ENCODE assay signal across 22 cellular contexts in genomic region chr4:150948710-150949109, GRCh38.
DNase-seq lines count a peak whose midpoint lies in the region; ATAC-seq, FAIRE-seq and TF ChIP-seq lines count a peak whose summit lies in the region.
"Had no signal": no experiment of that assay in that cellular context is flagged by ENCODE, and none has a peak within 500 bp of the region (broad histone marks: within the 10 kb centered on the region; RNA-seq: fewer than 3 reads in every experiment).

No MANE protein-coding gene starts in this region.

- no peaks in the 10 kb centered on the region for H4K20me1 ChIP-seq in K562 (replicated peaks; ENCODE audit: control insufficient read depth, insufficient read depth, low read length)

- H3K4me2 ChIP-seq in K562 (ENCODE audit: insufficient read depth, low read length) = no peak overlapping the region
- H3K4me2 ChIP-seq: A549; BLaER1 treated with 17β-estradiol and CSF1 and Interleukin-3, amounts not matched to agents 10 nM and 100 nM had no signal

- H3K36me3 ChIP-seq in K562 (ENCODE audit: control insufficient read depth, insufficient read depth, low read length) (no peaks in the 10 kb centered on the region; the same call in 2 of the 3 replicates), small intestine (ENCODE audit: control insufficient read depth in 2 of 2, insufficient read depth in 2 of 2, low read length in 2 of 2) (no peaks in the 10 kb centered on the region), prostate gland (no peaks in the 10 kb centered on the region)
- H3K36me3 ChIP-seq: BLaER1 treated with 17β-estradiol and CSF1 and Interleukin-3, amounts not matched to agents 10 nM and 100 nM had no signal

- peak; percentile 19 for FAIRE-seq in G401.6 (lab: Jason Lieb, UNC)
- FAIRE-seq in K562 (lab: Jason Lieb, UNC) = no peak
- FAIRE-seq in islet of Langerhans (lab: Jason Lieb, UNC) = peak; percentile 68
- peak; percentile 23 for FAIRE-seq in small intestine (lab: Jason Lieb, UNC)
- FAIRE-seq: A549, D721Med, GM12878, GM12892, GM18507 had no signal

- CTCF ChIA-PET in K562 (lab: Yijun Ruan, JAX; ENCODE audit: low intra/inter-chr PET ratio) = interaction anchor here (0.6 kb wide), 1 partner anchor 66 kb away, joined by 4 read pairs; the partner anchor contains the start of gene LRBA

- DNase-seq in K562 (ENCODE audit: extremely low read depth in 1 of 4, low spot score in 3 of 4) (no peak), small intestine (no peak), NCI-H1930 (lab: John Stamatoyannopoulos, UW) (no peak), prostate gland (ENCODE audit: low spot score) (no peak)
- DNase-seq: AML-193; Caco-2; Calu3; CD4-positive, alpha-beta T cell; CD8-positive, alpha-beta T cell; DMS79 treated with DMSO at 0.1 percent for 48 hours; GDM1 had no signal

- peaks cover 6 to 12% of the 10 kb centered on the region in 2 experiments for H3K4me1 ChIP-seq in K562 (replicated peaks in 1 of 2; ENCODE audit: control insufficient read depth in 2 of 2, insufficient read depth in 2 of 2, low read length in 2 of 2)
- peaks cover 0 to 3% of the 10 kb centered on the region in 2 donors for H3K4me1 ChIP-seq in small intestine (ENCODE audit: control insufficient read depth in 2 of 2, insufficient read depth in 1 of 2, low read depth in 1 of 2, low read length in 1 of 2)
- H3K4me1 ChIP-seq in prostate gland (replicated peaks) = no peaks in the 10 kb centered on the region

- H3K9me3 ChIP-seq in K562 (replicated peaks; ENCODE audit: control insufficient read depth, insufficient read depth, low read depth, low read length) (no peaks in the 10 kb centered on the region), small intestine (ENCODE audit: control insufficient read depth, low read depth) (no peaks in the 10 kb centered on the region), prostate gland (no peaks in the 10 kb centered on the region)
- H3K9me3 ChIP-seq: A549, Caco-2 had no signal

- TF ChIP-seq CTCF in K562 (IDR thresholded peaks at IDR 0.05 in 2 of 3, conservative IDR thresholded peaks at IDR 0.05 in 1 of 3; ENCODE audit: insufficient read depth in 2 of 3, low read depth in 1 of 3, low read length in 3 of 3) (no peak), prostate gland (IDR thresholded peaks at IDR 0.05) (no peak)

- no peak overlapping the region for H3K9ac ChIP-seq in K562 (ENCODE audit: insufficient read depth in 1 of 2, low read depth in 2 of 2, low read length in 2 of 2)
- H3K9ac ChIP-seq: BLaER1 treated with 17β-estradiol and CSF1 and Interleukin-3, amounts not matched to agents 10 nM and 100 nM had no signal

- WGBS in K562 (ENCODE audit: insufficient coverage, low coverage, missing lambda C conversion rate) = 84% methylated on average over 2 of the region's 2 CpGs
- 93 to 95% (median 94%) methylated on average over 2 of the region's 2 CpGs for WGBS in small intestine, 3 donors
- WGBS in prostate gland = 95% methylated on average over 2 of the region's 2 CpGs

- H3K9me1 ChIP-seq in K562 (ENCODE audit: control insufficient read depth, insufficient read depth, low read length) = no peaks in the 10 kb centered on the region

- no peak for TF ChIP-seq EP300 in K562 (IDR thresholded peaks at IDR 0.05; ENCODE audit: low read length)

- H3K27me3 ChIP-seq in K562 (ENCODE audit: control insufficient read depth in 2 of 2, insufficient read depth in 2 of 2, low read length in 2 of 2) (no peaks in the 10 kb centered on the region), small intestine (ENCODE audit: control insufficient read depth in 2 of 2, insufficient read depth in 2 of 2, low read length in 2 of 2) (no peaks in the 10 kb centered on the region), prostate gland (replicated peaks; ENCODE audit: insufficient read depth) (no peaks in the 10 kb centered on the region)
- H3K27me3 ChIP-seq: BLaER1 treated with 17β-estradiol and CSF1 and Interleukin-3, amounts not matched to agents 10 nM and 100 nM had no signal

- BruUV-seq in K562 (replicated peaks; lab: Mats Ljungman, UMichigan) = no TSS peak

- in situ Hi-C loops in K562 (cut with MboI) = no loop called here

- TF ChIP-seq POLR2A in K562 (conservative IDR thresholded peaks at IDR 0.05) (no peak), prostate gland (IDR thresholded peaks at IDR 0.05) (no peak)

- H2AFZ ChIP-seq in K562 (ENCODE audit: low read depth, low read length) = no peak overlapping the region

- ATAC-seq in K562 (no peak), HG02973 (IDR thresholded peaks at IDR 0.05; ENCODE audit: unreplicated experiment) (no peak)
- ATAC-seq: A549; CD8-positive, alpha-beta T cell; GM12878 had no signal

- intact Hi-C loops in K562 (cut with micrococcal nuclease) (no loop called here), prostate gland (cut with DNase I) (no loop called here)

- peaks cover 94% of the 10 kb centered on the region for H3K79me2 ChIP-seq in K562 (ENCODE audit: control insufficient read depth, insufficient read depth, low read length)

- POLR2A ChIA-PET in K562 (lab: Yijun Ruan, JAX) = interaction anchor here (0.8 kb wide), 1 partner anchor 8 kb away, joined by 4 read pairs; no protein-coding TSS in a partner anchor

- no peak overlapping the region; the same call in 2 of the 3 replicates for H3K27ac ChIP-seq in K562 (ENCODE audit: extremely low read depth, low read depth, low read length)
- H3K27ac ChIP-seq in small intestine (ENCODE audit: low read depth in 1 of 2, low read length in 1 of 2) = no peak overlapping the region
- no peak overlapping the region for H3K27ac ChIP-seq in prostate gland
- H3K27ac ChIP-seq: 22Rv1; A549; BLaER1 treated with 17β-estradiol and CSF1 and Interleukin-3, amounts not matched to agents 10 nM and 100 nM; C4-2B had no signal

- no peak overlapping the region for H3K4me3 ChIP-seq in K562
- H3K4me3 ChIP-seq in small intestine (ENCODE audit: low read depth in 1 of 2, low read length in 2 of 2) = no peak overlapping the region
- H3K4me3 ChIP-seq in prostate gland = no peak overlapping the region
- H3K4me3 ChIP-seq: A549; BLaER1 treated with 17β-estradiol and CSF1 and Interleukin-3, amounts not matched to agents 10 nM and 100 nM; GM12878 had no signal

- TF ChIP-seq RAD21 in K562 (CRISPR knock-in tag; conservative IDR thresholded peaks at IDR 0.05 in 1 of 2, IDR thresholded peaks at IDR 0.05 in 1 of 2) = no peak

TF ChIP-seq in K562, 482 proteins besides CTCF, POLR2A, EP300 and RAD21 (continues in another document):
- TF ChIP-seq ZNF586 (CRISPR knock-in tag; conservative IDR thresholded peaks at IDR 0.05) (no peak), EP400 (IDR thresholded peaks at IDR 0.05) (no peak), BACH1 (tag; IDR thresholded peaks at IDR 0.05) (no peak), FOXO4 (CRISPR knock-in tag; IDR thresholded peaks at IDR 0.05) (no peak), PML (IDR thresholded peaks at IDR 0.05; ENCODE audit: low read length) (no peak), TCF7L2 (IDR thresholded peaks at IDR 0.05; ENCODE audit: low read depth, low read length) (no peak), SNAPC5 (CRISPR knock-in tag; IDR thresholded peaks at IDR 0.05) (no peak), UBTF (IDR thresholded peaks at IDR 0.05; ENCODE audit: borderline replicate concordance in 1 of 2, low read depth in 2 of 2, low read length in 2 of 2) (no peak), PHF8 (IDR thresholded peaks at IDR 0.05; ENCODE audit: borderline replicate concordance, low read length) (0 out of 2 replicates have a peak, but pooled peaks have one; percentile 15), SMARCA5 (IDR thresholded peaks at IDR 0.05) (peak; percentile 79; the same call in 1 of the 2 replicates), PHB2 (IDR thresholded peaks at IDR 0.05; ENCODE audit: low read depth) (0 out of 2 replicates have a peak, but pooled peaks have one; percentile 32), BCOR (IDR thresholded peaks at IDR 0.05) (peak; percentile 47; the same call in 1 of the 2 replicates)
